In genomic region chr2:9555338-9556120, GRCh38 we compare ENCODE assay signal across 1 cellular context.
TF ChIP-seq lines count a peak whose summit lies in the region.

Gene ADAM17 (minus strand): TSS chr2:9555830. CDS start chr2:9555605, 225 bp downstream.

TF ChIP-seq in HepG2, 621 proteins besides CTCF, POLR2A, EP300 and RAD21 (continued from another document and continues in another):
- no peak for TF ChIP-seq ZNF512B (CRISPR knock-in tag; IDR thresholded peaks at IDR 0.05; ENCODE audit: borderline replicate concordance)
- TF ChIP-seq CC2D1A (CRISPR knock-in tag; IDR thresholded peaks at IDR 0.05), result no peak
- TF ChIP-seq, protein P1, sequence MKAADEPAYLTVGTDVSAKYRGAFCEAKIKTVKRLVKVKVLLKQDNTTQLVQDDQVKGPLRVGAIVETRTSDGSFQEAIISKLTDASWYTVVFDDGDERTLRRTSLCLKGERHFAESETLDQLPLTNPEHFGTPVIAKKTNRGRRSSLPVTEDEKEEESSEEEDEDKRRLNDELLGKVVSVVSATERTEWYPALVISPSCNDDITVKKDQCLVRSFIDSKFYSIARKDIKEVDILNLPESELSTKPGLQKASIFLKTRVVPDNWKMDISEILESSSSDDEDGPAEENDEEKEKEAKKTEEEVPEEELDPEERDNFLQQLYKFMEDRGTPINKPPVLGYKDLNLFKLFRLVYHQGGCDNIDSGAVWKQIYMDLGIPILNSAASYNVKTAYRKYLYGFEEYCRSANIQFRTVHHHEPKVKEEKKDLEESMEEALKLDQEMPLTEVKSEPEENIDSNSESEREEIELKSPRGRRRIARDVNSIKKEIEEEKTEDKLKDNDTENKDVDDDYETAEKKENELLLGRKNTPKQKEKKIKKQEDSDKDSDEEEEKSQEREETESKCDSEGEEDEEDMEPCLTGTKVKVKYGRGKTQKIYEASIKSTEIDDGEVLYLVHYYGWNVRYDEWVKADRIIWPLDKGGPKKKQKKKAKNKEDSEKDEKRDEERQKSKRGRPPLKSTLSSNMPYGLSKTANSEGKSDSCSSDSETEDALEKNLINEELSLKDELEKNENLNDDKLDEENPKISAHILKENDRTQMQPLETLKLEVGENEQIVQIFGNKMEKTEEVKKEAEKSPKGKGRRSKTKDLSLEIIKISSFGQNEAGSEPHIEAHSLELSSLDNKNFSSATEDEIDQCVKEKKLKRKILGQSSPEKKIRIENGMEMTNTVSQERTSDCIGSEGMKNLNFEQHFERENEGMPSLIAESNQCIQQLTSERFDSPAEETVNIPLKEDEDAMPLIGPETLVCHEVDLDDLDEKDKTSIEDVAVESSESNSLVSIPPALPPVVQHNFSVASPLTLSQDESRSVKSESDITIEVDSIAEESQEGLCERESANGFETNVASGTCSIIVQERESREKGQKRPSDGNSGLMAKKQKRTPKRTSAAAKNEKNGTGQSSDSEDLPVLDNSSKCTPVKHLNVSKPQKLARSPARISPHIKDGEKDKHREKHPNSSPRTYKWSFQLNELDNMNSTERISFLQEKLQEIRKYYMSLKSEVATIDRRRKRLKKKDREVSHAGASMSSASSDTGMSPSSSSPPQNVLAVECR (CRISPR knock-in tag; IDR thresholded peaks at IDR 0.05; ENCODE audit: borderline replicate concordance), result peak; percentile 98
- TF ChIP-seq KMT2A (CRISPR knock-in tag; IDR thresholded peaks at IDR 0.05), result peak; percentile 94
- TF ChIP-seq, protein P2, sequence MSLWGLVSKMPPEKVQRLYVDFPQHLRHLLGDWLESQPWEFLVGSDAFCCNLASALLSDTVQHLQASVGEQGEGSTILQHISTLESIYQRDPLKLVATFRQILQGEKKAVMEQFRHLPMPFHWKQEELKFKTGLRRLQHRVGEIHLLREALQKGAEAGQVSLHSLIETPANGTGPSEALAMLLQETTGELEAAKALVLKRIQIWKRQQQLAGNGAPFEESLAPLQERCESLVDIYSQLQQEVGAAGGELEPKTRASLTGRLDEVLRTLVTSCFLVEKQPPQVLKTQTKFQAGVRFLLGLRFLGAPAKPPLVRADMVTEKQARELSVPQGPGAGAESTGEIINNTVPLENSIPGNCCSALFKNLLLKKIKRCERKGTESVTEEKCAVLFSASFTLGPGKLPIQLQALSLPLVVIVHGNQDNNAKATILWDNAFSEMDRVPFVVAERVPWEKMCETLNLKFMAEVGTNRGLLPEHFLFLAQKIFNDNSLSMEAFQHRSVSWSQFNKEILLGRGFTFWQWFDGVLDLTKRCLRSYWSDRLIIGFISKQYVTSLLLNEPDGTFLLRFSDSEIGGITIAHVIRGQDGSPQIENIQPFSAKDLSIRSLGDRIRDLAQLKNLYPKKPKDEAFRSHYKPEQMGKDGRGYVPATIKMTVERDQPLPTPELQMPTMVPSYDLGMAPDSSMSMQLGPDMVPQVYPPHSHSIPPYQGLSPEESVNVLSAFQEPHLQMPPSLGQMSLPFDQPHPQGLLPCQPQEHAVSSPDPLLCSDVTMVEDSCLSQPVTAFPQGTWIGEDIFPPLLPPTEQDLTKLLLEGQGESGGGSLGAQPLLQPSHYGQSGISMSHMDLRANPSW (CRISPR knock-in tag; IDR thresholded peaks at IDR 0.05; ENCODE audit: borderline replicate concordance), result no peak
- peak; percentile 96 for TF ChIP-seq SALL2 (CRISPR knock-in tag; IDR thresholded peaks at IDR 0.05)
- no peak; the same call in 1 of the 2 replicates for TF ChIP-seq ZNF484 (CRISPR knock-in tag; IDR thresholded peaks at IDR 0.05; ENCODE audit: borderline replicate concordance, low read depth)
- TF ChIP-seq NR1H2 (CRISPR knock-in tag; IDR thresholded peaks at IDR 0.05; ENCODE audit: borderline replicate concordance, low read depth), result no peak
- TF ChIP-seq MED8 (CRISPR knock-in tag; IDR thresholded peaks at IDR 0.05; ENCODE audit: insufficient replicate concordance), result peak; percentile 93
- no peak for TF ChIP-seq IKZF1 (IDR thresholded peaks at IDR 0.05)
- TF ChIP-seq RAD51 (IDR thresholded peaks at IDR 0.05; ENCODE audit: borderline replicate concordance), result no peak
- no peak for TF ChIP-seq ZBTB8A (CRISPR knock-in tag; IDR thresholded peaks at IDR 0.05; ENCODE audit: borderline replicate concordance, low read depth)
- no peak; a peak in 1 of 4 replicates for TF ChIP-seq REST (IDR thresholded peaks at IDR 0.05; ENCODE audit: borderline replicate concordance in 1 of 2, low read depth in 1 of 2, low read length in 2 of 2)
- TF ChIP-seq BRCA1 (CRISPR knock-in tag; IDR thresholded peaks at IDR 0.05), result peak; percentile 17; the same call in 1 of the 2 replicates
- TF ChIP-seq, protein P3, sequence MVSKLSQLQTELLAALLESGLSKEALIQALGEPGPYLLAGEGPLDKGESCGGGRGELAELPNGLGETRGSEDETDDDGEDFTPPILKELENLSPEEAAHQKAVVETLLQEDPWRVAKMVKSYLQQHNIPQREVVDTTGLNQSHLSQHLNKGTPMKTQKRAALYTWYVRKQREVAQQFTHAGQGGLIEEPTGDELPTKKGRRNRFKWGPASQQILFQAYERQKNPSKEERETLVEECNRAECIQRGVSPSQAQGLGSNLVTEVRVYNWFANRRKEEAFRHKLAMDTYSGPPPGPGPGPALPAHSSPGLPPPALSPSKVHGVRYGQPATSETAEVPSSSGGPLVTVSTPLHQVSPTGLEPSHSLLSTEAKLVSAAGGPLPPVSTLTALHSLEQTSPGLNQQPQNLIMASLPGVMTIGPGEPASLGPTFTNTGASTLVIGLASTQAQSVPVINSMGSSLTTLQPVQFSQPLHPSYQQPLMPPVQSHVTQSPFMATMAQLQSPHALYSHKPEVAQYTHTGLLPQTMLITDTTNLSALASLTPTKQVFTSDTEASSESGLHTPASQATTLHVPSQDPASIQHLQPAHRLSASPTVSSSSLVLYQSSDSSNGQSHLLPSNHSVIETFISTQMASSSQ (IDR thresholded peaks at IDR 0.05; ENCODE audit: low read depth), result peak; percentile 45; the same call in 1 of the 2 replicates
- TF ChIP-seq, protein P3 (CRISPR knock-in tag; IDR thresholded peaks at IDR 0.05; ENCODE audit: borderline replicate concordance), result peak; percentile 85
- peak; percentile 78; the same call in 1 of the 2 replicates for TF ChIP-seq TERF1 (CRISPR knock-in tag; IDR thresholded peaks at IDR 0.05)
- no peak for TF ChIP-seq ATM (IDR thresholded peaks at IDR 0.05; ENCODE audit: borderline replicate concordance)
- TF ChIP-seq, protein P4, sequence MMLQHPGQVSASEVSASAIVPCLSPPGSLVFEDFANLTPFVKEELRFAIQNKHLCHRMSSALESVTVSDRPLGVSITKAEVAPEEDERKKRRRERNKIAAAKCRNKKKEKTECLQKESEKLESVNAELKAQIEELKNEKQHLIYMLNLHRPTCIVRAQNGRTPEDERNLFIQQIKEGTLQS (CRISPR knock-in tag; IDR thresholded peaks at IDR 0.05), result 0 out of 2 replicates have a peak, but pooled peaks have one; percentile 15
- peak; percentile 95 for TF ChIP-seq TAF1 (CRISPR knock-in tag; IDR thresholded peaks at IDR 0.05)
- TF ChIP-seq, protein P5, sequence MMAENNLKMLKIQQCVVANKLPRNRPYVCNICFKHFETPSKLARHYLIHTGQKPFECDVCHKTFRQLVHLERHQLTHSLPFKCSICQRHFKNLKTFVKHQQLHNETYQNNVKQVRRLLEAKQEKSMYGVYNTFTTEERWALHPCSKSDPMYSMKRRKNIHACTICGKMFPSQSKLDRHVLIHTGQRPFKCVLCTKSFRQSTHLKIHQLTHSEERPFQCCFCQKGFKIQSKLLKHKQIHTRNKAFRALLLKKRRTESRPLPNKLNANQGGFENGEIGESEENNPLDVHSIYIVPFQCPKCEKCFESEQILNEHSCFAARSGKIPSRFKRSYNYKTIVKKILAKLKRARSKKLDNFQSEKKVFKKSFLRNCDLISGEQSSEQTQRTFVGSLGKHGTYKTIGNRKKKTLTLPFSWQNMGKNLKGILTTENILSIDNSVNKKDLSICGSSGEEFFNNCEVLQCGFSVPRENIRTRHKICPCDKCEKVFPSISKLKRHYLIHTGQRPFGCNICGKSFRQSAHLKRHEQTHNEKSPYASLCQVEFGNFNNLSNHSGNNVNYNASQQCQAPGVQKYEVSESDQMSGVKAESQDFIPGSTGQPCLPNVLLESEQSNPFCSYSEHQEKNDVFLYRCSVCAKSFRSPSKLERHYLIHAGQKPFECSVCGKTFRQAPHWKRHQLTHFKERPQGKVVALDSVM (CRISPR knock-in tag; IDR thresholded peaks at IDR 0.05), result peak; percentile 79
- no peak for TF ChIP-seq IKZF4 (CRISPR knock-in tag; IDR thresholded peaks at IDR 0.05; ENCODE audit: borderline replicate concordance, low read depth, not compliant biosample characterization)
- TF ChIP-seq, protein P6, sequence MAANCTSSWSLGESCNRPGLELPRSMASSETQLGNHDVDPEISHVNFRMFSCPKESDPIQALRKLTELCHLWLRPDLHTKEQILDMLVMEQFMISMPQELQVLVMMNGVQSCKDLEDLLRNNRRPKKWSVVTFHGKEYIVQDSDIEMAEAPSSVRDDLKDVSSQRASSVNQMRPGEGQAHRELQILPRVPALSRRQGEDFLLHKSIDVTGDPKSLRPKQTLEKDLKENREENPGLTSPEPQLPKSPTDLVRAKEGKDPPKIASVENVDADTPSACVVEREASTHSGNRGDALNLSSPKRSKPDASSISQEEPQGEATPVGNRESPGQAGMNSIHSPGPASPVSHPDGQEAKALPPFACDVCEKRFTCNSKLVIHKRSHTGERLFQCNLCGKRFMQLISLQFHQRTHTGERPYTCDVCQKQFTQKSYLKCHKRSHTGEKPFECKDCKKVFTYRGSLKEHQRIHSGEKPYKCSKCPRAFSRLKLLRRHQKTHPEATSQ (CRISPR knock-in tag; IDR thresholded peaks at IDR 0.05; ENCODE audit: borderline replicate concordance), result no peak
- TF ChIP-seq CBFB (CRISPR knock-in tag; IDR thresholded peaks at IDR 0.05), result peak; percentile 78; the same call in 1 of the 2 replicates
- TF ChIP-seq SP2 (CRISPR knock-in tag; IDR thresholded peaks at IDR 0.05), result peak; percentile 68
- peak; percentile 67; the same call in 1 of the 2 replicates for TF ChIP-seq CBX5 (CRISPR knock-in tag; IDR thresholded peaks at IDR 0.05; ENCODE audit: borderline replicate concordance)
- TF ChIP-seq ZSCAN29 (CRISPR knock-in tag; conservative IDR thresholded peaks at IDR 0.05), result peak; percentile 28; the same call in 1 of the 2 replicates
